ENCODE assay signal across 17 cellular contexts in genomic region chrX:133364201-133364600, GRCh38. TPM values are rescaled to one million over a fixed set of nuclear protein-coding genes. Genes with fewer than 3 reads are reported as not detected.
DNase-seq lines count a peak whose midpoint lies in the region; ATAC-seq and TF ChIP-seq lines count a peak whose summit lies in the region.
"Had no signal": no experiment of that assay in that cellular context is flagged by ENCODE, and none has a peak within 500 bp of the region (broad histone marks: within the 10 kb centered on the region; RNA-seq: fewer than 3 reads in every experiment).

No MANE protein-coding gene starts in this region.

- TF ChIP-seq CTCF in DOHH2 (IDR thresholded peaks at IDR 0.05; ENCODE audit: low read depth, low read length, poor library complexity, severe bottlenecking) (no peak), OCI-LY7 (conservative IDR thresholded peaks at IDR 0.05; ENCODE audit: low read length) (no peak)

- peak overlapping the region; percentile 35 for H3K4me2 ChIP-seq in DOHH2 (ENCODE audit: low read length)
- H3K4me2 ChIP-seq in OCI-LY7 (ENCODE audit: low read length): no peak overlapping the region

- H3F3A ChIP-seq in DOHH2 (ENCODE audit: control insufficient read depth, insufficient read depth): no peaks in the 10 kb centered on the region

- intact Hi-C loops in OCI-LY7 (cut with micrococcal nuclease; ENCODE audit: unreplicated experiment): no loop called here

- CTCF ChIA-PET in OCI-LY7 (lab: Charles Lee; ENCODE audit: unreplicated experiment): no interaction called here

- H3K9me3 ChIP-seq in DOHH2 (ENCODE audit: control insufficient read depth, insufficient read depth, low read length) (no peaks in the 10 kb centered on the region), OCI-LY7 (ENCODE audit: low read length) (no peaks in the 10 kb centered on the region), muscle layer of duodenum (ENCODE audit: control insufficient read depth in 1 of 2, low read length in 2 of 2) (no peaks in the 10 kb centered on the region)

- no peak for ATAC-seq in HG03565 (IDR thresholded peaks at IDR 0.05; ENCODE audit: unreplicated experiment)
- ATAC-seq: PC-3 had no signal

- H3K27me3 ChIP-seq in DOHH2 (ENCODE audit: control insufficient read depth, low read length) (no peaks in the 10 kb centered on the region), muscle layer of duodenum (ENCODE audit: low read depth, low read length) (no peaks in the 10 kb centered on the region)

- H4K20me1 ChIP-seq in DOHH2 (ENCODE audit: control insufficient read depth, insufficient read depth, low read depth, low read length) (no peaks in the 10 kb centered on the region), OCI-LY7 (ENCODE audit: insufficient read depth, low read length) (no peaks in the 10 kb centered on the region)

- H2AFZ ChIP-seq in OCI-LY7 (ENCODE audit: low read length): peak overlapping the region; percentile 54; the same call in 1 of the 2 replicates

- H3K9me2 ChIP-seq in DOHH2 (replicated peaks; ENCODE audit: control insufficient read depth, low read length) (no peaks in the 10 kb centered on the region), OCI-LY7 (ENCODE audit: insufficient read depth, low read length) (no peaks in the 10 kb centered on the region)

- no TSS peak for BruUV-seq in OCI-LY7 (replicated peaks; lab: Mats Ljungman, UMichigan)

- H3K4me3 ChIP-seq in DOHH2 (ENCODE audit: low read length): no peak overlapping the region
- no peak overlapping the region for H3K4me3 ChIP-seq in OCI-LY7 (ENCODE audit: low read depth, low read length, poor library complexity, severe bottlenecking)
- no peak overlapping the region for H3K4me3 ChIP-seq in muscle layer of duodenum (ENCODE audit: low read depth in 1 of 2, low read length in 2 of 2)

- H3K36me3 ChIP-seq in DOHH2 (ENCODE audit: control insufficient read depth, low read length) (no peaks in the 10 kb centered on the region), OCI-LY7 (ENCODE audit: insufficient read depth, low read length) (no peaks in the 10 kb centered on the region), muscle layer of duodenum (ENCODE audit: control insufficient read depth in 1 of 2, insufficient read depth in 2 of 2, low read length in 2 of 2) (no peaks in the 10 kb centered on the region)

- H3K4me1 ChIP-seq in DOHH2 (ENCODE audit: control insufficient read depth, low read length) (peaks cover 54% of the 10 kb centered on the region), OCI-LY7 (ENCODE audit: insufficient read depth, low read length, poor library complexity, severe bottlenecking) (no peaks in the 10 kb centered on the region), muscle layer of duodenum (ENCODE audit: control insufficient read depth in 1 of 2, insufficient read depth in 2 of 2, low read length in 2 of 2) (peaks cover 0 to 18% of the 10 kb centered on the region in 2 donors)

- POLR2A ChIA-PET in OCI-LY7 (lab: Charles Lee): no interaction called here

- H3K27ac ChIP-seq in DOHH2 (ENCODE audit: low read depth, low read length): no peak overlapping the region
- no peak overlapping the region for H3K27ac ChIP-seq in OCI-LY7 (ENCODE audit: low read depth, low read length, poor library complexity, severe bottlenecking)
- peak overlapping the region; percentile 31 for H3K27ac ChIP-seq in muscle layer of duodenum (ENCODE audit: low read length)

- DNase-seq in OCI-LY7 (ENCODE audit: low spot score): no peak
- peak; percentile 62 for DNase-seq in dedifferentiated amniotic fluid mesenchymal stem cell (ENCODE audit: extremely low spot score)
- no peak for DNase-seq in DMS153 (lab: John Stamatoyannopoulos, UW)
- DNase-seq in A172 (ENCODE audit: low spot score): no peak
- DNase-seq in NCI-H524 treated with DMSO at 0.1 percent for 48 hours (lab: John Stamatoyannopoulos, UW): no peak
- DNase-seq: CD4-positive, alpha-beta memory T cell; DND-41; GF-D8; H7; Karpas-422; NCI-H1436; NCI-H2227 treated with DMSO at 0.1 percent for 48 hours; NCI-H526 treated with DMSO at 0.1 percent for 48 hours; PC-3 had no signal

- H3K79me2 ChIP-seq in DOHH2 (ENCODE audit: control insufficient read depth, low read length) (peaks cover 3% of the 10 kb centered on the region; the same call in 1 of the 2 replicates), OCI-LY7 (ENCODE audit: insufficient read depth, low read depth, low read length) (no peaks in the 10 kb centered on the region)

RNA-seq across cellular contexts. Expression of gene GPC4, which starts 51.1 kb away (rescaled TPM):
- not detected in 2 replicates for total RNA-seq in OCI-LY7 (2014; rRNA removed; shearing (Covaris generic))
- not detected in 2 replicates for total RNA-seq in OCI-LY7 (2022)
- total RNA-seq in A172 (2014; rRNA removed; shearing (Covaris generic)): 2.4 and 3.2 TPM in 2 replicates
- total RNA-seq: CD4-positive, alpha-beta memory T cell had no signal
